In the genomic region with DNA sequence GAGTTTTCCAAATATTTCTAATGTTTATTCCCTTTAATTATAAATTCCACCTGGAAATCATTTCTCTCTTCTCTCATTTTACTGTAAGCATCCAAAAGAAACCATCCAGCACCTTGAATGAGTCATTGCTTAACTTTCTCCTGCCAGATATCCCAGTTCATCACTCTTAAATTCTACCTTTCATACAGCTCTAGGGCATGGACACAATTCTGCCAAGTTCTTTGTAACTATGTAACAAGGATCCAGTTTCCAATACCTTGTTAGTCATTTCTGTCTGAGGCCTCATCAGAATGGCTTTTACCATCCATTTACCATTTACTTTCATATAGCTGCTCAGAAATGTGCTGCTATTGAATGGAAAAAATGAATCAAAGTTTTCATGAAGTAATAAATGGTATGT, we compare ENCODE assay signal across 22 cellular contexts.
"Had no signal": no experiment of that assay in that cellular context is flagged by ENCODE, and none has a peak within 500 bp of the region (broad histone marks: within the 10 kb centered on the region; RNA-seq: fewer than 3 reads in every experiment).

No MANE protein-coding gene starts in this region.

- H2AFZ ChIP-seq: parathyroid adenoma had no signal

- H3K27me3 ChIP-seq: gastroesophageal sphincter, spleen, testis, transverse colon had no signal

- DNase-seq: dermis blood vessel endothelial cell; glutamatergic neuron; islet precursor cell; left cardiac atrium; left ventricle myocardium inferior; lower lobe of right lung; mesendoderm; naive thymus-derived CD4-positive, alpha-beta T cell; nephron progenitor cell; psoas muscle; spleen; stimulated activated CD4-positive, alpha-beta T cell treated with anti-CD3 and anti-CD28 coated beads, Interleukin-15, amount 100 ng/mL, for 24 hours; stimulated activated CD4-positive, alpha-beta T cell treated with anti-CD3 and anti-CD28 coated beads, Interleukin-1b, Interleukin-23, amount 100 ng/mL, for 48 hours; stimulated activated CD4-positive, alpha-beta T cell treated with anti-CD3 and anti-CD28 coated beads, Interleukin-4, amount 100 ng/mL, for 4 hours; stimulated activated naive B cell treated with anti-CD40 and anti-IgM and Interleukin-4, amounts not matched to agents 10 μg/mL and 1 μg/mL and 100 μg/mL, for 72 hours; stimulated activated naive CD8-positive, alpha-beta T cell treated with anti-CD3 and anti-CD28 coated beads, Interleukin-15, amount 100 ng/mL, for 72 hours; testis; transverse colon had no signal

- H3K79me2 ChIP-seq: parathyroid adenoma had no signal

- H3K36me3 ChIP-seq: gastroesophageal sphincter, left ventricle myocardium inferior, lower lobe of right lung, spleen, transverse colon had no signal

- FAIRE-seq: colon had no signal

- H3K4me1 ChIP-seq: gastroesophageal sphincter, left ventricle myocardium inferior, lower lobe of right lung, parathyroid adenoma, psoas muscle, spleen, testis, transverse colon had no signal

- H3K9ac ChIP-seq: parathyroid adenoma had no signal

- ATAC-seq: naive thymus-derived CD4-positive, alpha-beta T cell; sciatic nerve; stimulated activated naive B cell treated with anti-CD40 and anti-IgM and Interleukin-4, amounts not matched to agents 10 μg/mL and 1 μg/mL and 100 μg/mL, for 72 hours; stimulated activated naive CD8-positive, alpha-beta T cell treated with anti-CD3 and anti-CD28 coated beads, Interleukin-15, amount 100 ng/mL, for 72 hours had no signal

- H3K9me3 ChIP-seq: left ventricle myocardium inferior, lower lobe of right lung, psoas muscle, spleen, testis, transverse colon had no signal

- H3K27ac ChIP-seq: gastroesophageal sphincter, left ventricle myocardium inferior, lower lobe of right lung, parathyroid adenoma, psoas muscle, spleen, testis, transverse colon had no signal

- H3K4me3 ChIP-seq: gastroesophageal sphincter, left ventricle myocardium inferior, lower lobe of right lung, psoas muscle, spleen, testis, transverse colon had no signal
